In genomic region chr19:6272913-6273600, GRCh38 we compare ENCODE assay signal across 10 cellular contexts. TPM values are rescaled to one million over a fixed set of nuclear protein-coding genes. Genes with fewer than 3 reads are reported as not detected.
DNase-seq lines count a peak whose midpoint lies in the region; ATAC-seq, FAIRE-seq and TF ChIP-seq lines count a peak whose summit lies in the region.
"Had no signal": no experiment of that assay in that cellular context is flagged by ENCODE, and none has a peak within 500 bp of the region (broad histone marks: within the 10 kb centered on the region; RNA-seq: fewer than 3 reads in every experiment).

No MANE protein-coding gene starts in this region.

- TF ChIP-seq CTCF in HFFc6 (IDR thresholded peaks at IDR 0.05) (no peak), body of pancreas (IDR thresholded peaks at IDR 0.05) (no peak), kidney (IDR thresholded peaks at IDR 0.05; ENCODE audit: borderline replicate concordance, extremely low read depth, insufficient read depth) (no peak)

- peaks cover 24% of the 10 kb centered on the region for H3K36me3 Mint-ChIP-seq in HFFc6 (ENCODE audit: low read depth)
- H3K36me3 Mint-ChIP-seq in stimulated activated effector memory CD8-positive, alpha-beta T cell treated with anti-CD3 and anti-CD28 coated beads, Interleukin-12 subunit alpha, Interleukin-12 subunit beta, amount 100 ng/mL, for 72 hours: peaks cover 24% of the 10 kb centered on the region

- H3K27me3 ChIP-seq in body of pancreas: no peaks in the 10 kb centered on the region

- H3K9ac ChIP-seq in kidney (ENCODE audit: low read length in 2 of 2): peak overlapping the region in 1 of 2 donors; percentile 67

- peak overlapping the region; percentile 65 to 91 (median 89) for H3K27ac ChIP-seq in body of pancreas
- peak overlapping the region; percentile 90 to 91 for H3K27ac ChIP-seq in kidney (ENCODE audit: low read depth in 2 of 2, low read length in 2 of 2)

- H3K36me3 ChIP-seq in body of pancreas (replicated peaks in 1 of 2; ENCODE audit: insufficient read depth in 1 of 2, low read depth in 2 of 2) (peaks cover 0 to 2% of the 10 kb centered on the region in 2 donors), kidney (ENCODE audit: control insufficient read depth in 1 of 2, insufficient read depth in 2 of 2, low read length in 2 of 2) (peaks cover under 1 to 2% of the 10 kb centered on the region in 2 donors)

- no peak for ATAC-seq in body of pancreas
- ATAC-seq in stimulated activated effector memory CD8-positive, alpha-beta T cell treated with anti-CD3 and anti-CD28 coated beads, Interleukin-12 subunit alpha, Interleukin-12 subunit beta, amount 100 ng/mL, for 72 hours: no peak
- no peak for ATAC-seq in HG02884 (IDR thresholded peaks at IDR 0.05; ENCODE audit: unreplicated experiment)

- FAIRE-seq in kidney (lab: Jason Lieb, UNC): no peak

- no peaks in the 10 kb centered on the region for H3K9me3 ChIP-seq in body of pancreas
- no peaks in the 10 kb centered on the region for H3K9me3 ChIP-seq in kidney (ENCODE audit: control insufficient read depth in 1 of 2, low read length in 2 of 2)

- no peak for TF ChIP-seq POLR2A in body of pancreas (IDR thresholded peaks at IDR 0.05)

- H3K4me3 ChIP-seq in body of pancreas (no peak overlapping the region), kidney (ENCODE audit: low read length in 2 of 2) (peak overlapping the region; percentile 8 to 10)

- peak overlapping the region; percentile 84 for H3K4me3 Mint-ChIP-seq in HFFc6
- no peak overlapping the region for H3K4me3 Mint-ChIP-seq in stimulated activated effector memory CD8-positive, alpha-beta T cell treated with anti-CD3 and anti-CD28 coated beads, Interleukin-12 subunit alpha, Interleukin-12 subunit beta, amount 100 ng/mL, for 72 hours

- peaks cover 76% of the 10 kb centered on the region for H3K4me1 Mint-ChIP-seq in HFFc6 (ENCODE audit: low read depth)
- peaks cover 78% of the 10 kb centered on the region for H3K4me1 Mint-ChIP-seq in stimulated activated effector memory CD8-positive, alpha-beta T cell treated with anti-CD3 and anti-CD28 coated beads, Interleukin-12 subunit alpha, Interleukin-12 subunit beta, amount 100 ng/mL, for 72 hours

- no peaks in the 10 kb centered on the region for H3K9me3 Mint-ChIP-seq in HFFc6
- H3K9me3 Mint-ChIP-seq in stimulated activated effector memory CD8-positive, alpha-beta T cell treated with anti-CD3 and anti-CD28 coated beads, Interleukin-12 subunit alpha, Interleukin-12 subunit beta, amount 100 ng/mL, for 72 hours: no peaks in the 10 kb centered on the region

- 74% methylated on average over 20 to 22 of the region's 22 CpGs for WGBS in body of pancreas, 2 donors

- peaks cover 81% of the 10 kb centered on the region for H3K4me1 ChIP-seq in body of pancreas
- H3K4me1 ChIP-seq in kidney (ENCODE audit: control insufficient read depth in 1 of 2, insufficient read depth in 1 of 2, low read depth in 1 of 2, low read length in 2 of 2): peaks cover 56 to 61% of the 10 kb centered on the region in 2 donors

- H3K27me3 Mint-ChIP-seq in HFFc6 (ENCODE audit: insufficient read depth): no peaks in the 10 kb centered on the region; the same call in 1 of the 2 replicates

- intact Hi-C loops in body of pancreas (cut with DNase I) (no loop called here), kidney (cut with DNase I) (no loop called here)

- H3K27ac Mint-ChIP-seq in HFFc6: peak overlapping the region; percentile 93
- H3K27ac Mint-ChIP-seq in stimulated activated effector memory CD8-positive, alpha-beta T cell treated with anti-CD3 and anti-CD28 coated beads, Interleukin-12 subunit alpha, Interleukin-12 subunit beta, amount 100 ng/mL, for 72 hours: peak overlapping the region; percentile 68

- no peak for DNase-seq in HFFc6
- no peak for DNase-seq in body of pancreas
- DNase-seq in kidney: no peak
- DNase-seq in stimulated activated effector memory CD8-positive, alpha-beta T cell treated with anti-CD3 and anti-CD28 coated beads, Interleukin-12 subunit alpha, Interleukin-12 subunit beta, amount 100 ng/mL, for 72 hours (ENCODE audit: low spot score in 2 of 2): no peak
- no peak for DNase-seq in putamen (ENCODE audit: low spot score)
- DNase-seq in activated naive CD4-positive, alpha-beta T cell (lab: John Stamatoyannopoulos, UW): no peak
- no peak for DNase-seq in hepatic stellate cell (ENCODE audit: low spot score)
- DNase-seq: activated CD4-positive, alpha-beta T cell treated with anti-CD3 and anti-CD28 coated beads for 1 hour; NCI-H526 treated with DMSO at 0.1 percent for 48 hours had no signal

RNA-seq across cellular contexts. Expression of gene MLLT1, which starts 6.7 kb away (rescaled TPM):
- total RNA-seq in HFFc6 (2021; fragmentation: NEBNext Ultra II Directional; extraction: Animal tissue kit (Norgen Biotek cat#: 25700)): 10 to 100 TPM; 54.6 to 69.4 (median 59.5) TPM
- total RNA-seq in body of pancreas (10 to 100 TPM; 16.3 to 23.7 TPM), kidney (53.2 TPM)
- polyA plus RNA-seq in kidney (ENCODE audit: insufficient read depth, low read depth, low replicate concordance): 32.0 TPM

Comparison
In these comparisons a context has a peak if more than half of its experiments do, and no peak if none do; other contexts are left out.
1. H3K4me3 ChIP-seq: peak in kidney (2 of 2); none in body of pancreas (0 of 2).